ENCODE assay signal across 29 cellular contexts in the genomic region with DNA sequence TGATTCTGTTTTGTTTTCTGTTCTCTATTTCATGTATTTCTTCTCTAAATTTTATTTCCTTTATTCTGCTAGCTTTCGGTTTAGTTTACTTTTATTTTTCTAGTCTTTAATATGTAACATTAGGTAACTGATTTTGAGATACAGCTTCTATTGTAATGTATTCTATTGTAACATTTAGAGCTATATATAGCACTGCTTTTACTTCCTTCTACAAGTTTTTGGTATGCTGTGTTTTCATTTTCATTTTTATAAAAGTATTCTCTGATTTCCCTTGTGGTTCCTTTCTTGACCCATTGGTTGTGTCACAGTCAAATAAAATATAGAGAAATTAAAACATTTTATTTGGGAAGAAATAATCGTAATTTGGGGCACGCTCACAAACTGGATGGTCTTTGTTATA. TPM values are rescaled to one million over a fixed set of nuclear protein-coding genes. Genes with fewer than 3 reads are reported as not detected.
DNase-seq lines count a peak whose midpoint lies in the region; ATAC-seq and TF ChIP-seq lines count a peak whose summit lies in the region.
"Had no signal": no experiment of that assay in that cellular context is flagged by ENCODE, and none has a peak within 500 bp of the region (broad histone marks: within the 10 kb centered on the region; RNA-seq: fewer than 3 reads in every experiment).

No MANE protein-coding gene starts in this region.

- no peak for DNase-seq in SK-N-SH
- DNase-seq in SJCRH30: no peak
- no peak for DNase-seq in HuH-7.5 (ENCODE audit: low spot score)
- DNase-seq in posterior cingulate gyrus: no peak
- DNase-seq: activated CD4-positive, alpha-beta T cell treated with anti-CD3 and anti-CD28 coated beads for 4 hours; activated CD8-positive, alpha-beta memory T cell treated with anti-CD3 and anti-CD28 coated beads, Interleukin-2, amount 50 U/mL, for 4 hours; activated effector memory CD4-positive, alpha-beta T cell treated with anti-CD3 and anti-CD28 coated beads, Interleukin-2, amount 50 U/mL, for 16 hours; adrenal gland; foreskin melanocyte; GOT3; NCI-H1105 treated with DMSO at 0.1 percent for 48 hours; NCI-H526 treated with DMSO at 0.1 percent for 48 hours; nephron progenitor cell; stimulated activated CD4-positive, alpha-beta T cell treated with anti-CD3 and anti-CD28 coated beads, Interleukin-12 subunit alpha, Interleukin-12 subunit beta, amount 100 ng/mL, for 4 hours; transverse colon had no signal

- H3K9me3 Mint-ChIP-seq in stimulated activated memory B cell treated with anti-CD40 and anti-IgM and Interleukin-4, amounts not matched to agents 10 μg/mL and 1 μg/mL and 100 μg/mL, for 72 hours: no peaks in the 10 kb centered on the region
- H3K9me3 Mint-ChIP-seq: stimulated activated effector memory CD8-positive, alpha-beta T cell treated with anti-CD3 and anti-CD28 coated beads, Interleukin-12 subunit alpha, Interleukin-12 subunit beta, amount 100 ng/mL, for 72 hours had no signal

- H3K9ac ChIP-seq in SK-N-SH: no peak overlapping the region

- intact Hi-C loops in posterior cingulate gyrus (cut with DNase I): no loop called here

- no peaks in the 10 kb centered on the region for H3F3A ChIP-seq in SK-N-SH (replicated peaks; ENCODE audit: insufficient read depth)

- CTCF ChIA-PET in SK-N-SH (lab: Yijun Ruan, JAX): no interaction called here

- no peak overlapping the region for H3K4me3 Mint-ChIP-seq in stimulated activated memory B cell treated with anti-CD40 and anti-IgM and Interleukin-4, amounts not matched to agents 10 μg/mL and 1 μg/mL and 100 μg/mL, for 72 hours
- H3K4me3 Mint-ChIP-seq: nephron progenitor cell; stimulated activated effector memory CD8-positive, alpha-beta T cell treated with anti-CD3 and anti-CD28 coated beads, Interleukin-12 subunit alpha, Interleukin-12 subunit beta, amount 100 ng/mL, for 72 hours had no signal

- no peak for TF ChIP-seq RAD21 in SK-N-SH (IDR thresholded peaks at IDR 0.05; ENCODE audit: low read length)

- no peaks in the 10 kb centered on the region for H4K20me1 ChIP-seq in SK-N-SH (ENCODE audit: insufficient read depth)

- no peaks in the 10 kb centered on the region for H3K36me3 ChIP-seq in SK-N-SH (replicated peaks in 1 of 2; ENCODE audit: control insufficient read depth in 1 of 2, insufficient read depth in 2 of 2, low read length in 1 of 2)
- H3K36me3 ChIP-seq in SJCRH30: no peaks in the 10 kb centered on the region
- H3K36me3 ChIP-seq: adrenal gland, cardiac muscle cell, transverse colon had no signal

- H3K36me3 Mint-ChIP-seq in stimulated activated memory B cell treated with anti-CD40 and anti-IgM and Interleukin-4, amounts not matched to agents 10 μg/mL and 1 μg/mL and 100 μg/mL, for 72 hours: no peaks in the 10 kb centered on the region
- H3K36me3 Mint-ChIP-seq: stimulated activated effector memory CD8-positive, alpha-beta T cell treated with anti-CD3 and anti-CD28 coated beads, Interleukin-12 subunit alpha, Interleukin-12 subunit beta, amount 100 ng/mL, for 72 hours had no signal

- no peaks in the 10 kb centered on the region for H3K9me3 ChIP-seq in SK-N-SH
- no peaks in the 10 kb centered on the region for H3K9me3 ChIP-seq in SJCRH30 (replicated peaks)
- H3K9me3 ChIP-seq: adrenal gland, transverse colon had no signal

- TF ChIP-seq CTCF in SK-N-SH (IDR thresholded peaks at IDR 0.05): no peak

- ATAC-seq in SK-N-SH treated with all-trans-retinoic acid at 6 μM for 48 hours: no peak
- ATAC-seq in GM21576 (IDR thresholded peaks at IDR 0.05; ENCODE audit: unreplicated experiment): peak; percentile 82
- peak; percentile 70 for ATAC-seq in HG03565 (IDR thresholded peaks at IDR 0.05; ENCODE audit: unreplicated experiment)
- no peak for ATAC-seq in stimulated activated memory B cell treated with anti-CD40 and anti-IgM and Interleukin-4, amounts not matched to agents 10 μg/mL and 1 μg/mL and 100 μg/mL, for 72 hours
- ATAC-seq: Panc1; stimulated activated effector memory CD8-positive, alpha-beta T cell treated with anti-CD3 and anti-CD28 coated beads, Interleukin-12 subunit alpha, Interleukin-12 subunit beta, amount 100 ng/mL, for 72 hours had no signal

- TF ChIP-seq EP300 in SK-N-SH (IDR thresholded peaks at IDR 0.05; ENCODE audit: borderline replicate concordance in 1 of 2, low read depth in 1 of 2, low read length in 1 of 2): no peak

- peak overlapping the region; percentile 54 for H3K27ac Mint-ChIP-seq in stimulated activated memory B cell treated with anti-CD40 and anti-IgM and Interleukin-4, amounts not matched to agents 10 μg/mL and 1 μg/mL and 100 μg/mL, for 72 hours
- H3K27ac Mint-ChIP-seq: stimulated activated effector memory CD8-positive, alpha-beta T cell treated with anti-CD3 and anti-CD28 coated beads, Interleukin-12 subunit alpha, Interleukin-12 subunit beta, amount 100 ng/mL, for 72 hours had no signal

- no peaks in the 10 kb centered on the region; the same call in 1 of the 2 replicates for H3K27me3 ChIP-seq in SK-N-SH (ENCODE audit: insufficient read depth)
- H3K27me3 ChIP-seq in SJCRH30: no peaks in the 10 kb centered on the region
- H3K27me3 ChIP-seq: adrenal gland, cardiac muscle cell, transverse colon had no signal

- H3K4me1 ChIP-seq in SK-N-SH (ENCODE audit: control insufficient read depth in 1 of 2, insufficient read depth in 2 of 2, low read depth in 1 of 2, low read length in 1 of 2) (no peaks in the 10 kb centered on the region), SJCRH30 (no peaks in the 10 kb centered on the region)
- H3K4me1 ChIP-seq: adrenal gland, transverse colon had no signal

- POLR2A ChIA-PET in SK-N-SH (lab: Yijun Ruan, JAX): no interaction called here

- no peaks in the 10 kb centered on the region for H3K27me3 Mint-ChIP-seq in stimulated activated memory B cell treated with anti-CD40 and anti-IgM and Interleukin-4, amounts not matched to agents 10 μg/mL and 1 μg/mL and 100 μg/mL, for 72 hours

- no peak overlapping the region for H3K4me3 ChIP-seq in SK-N-SH (ENCODE audit: low read depth in 2 of 2, low read length in 1 of 2)
- H3K4me3 ChIP-seq in SJCRH30: no peak overlapping the region
- H3K4me3 ChIP-seq: adrenal gland, cardiac muscle cell, SK-N-MC, transverse colon had no signal

- no peaks in the 10 kb centered on the region for H3K79me2 ChIP-seq in SK-N-SH (ENCODE audit: insufficient read depth)

- no peak overlapping the region for H3K27ac ChIP-seq in SK-N-SH (ENCODE audit: low read depth in 2 of 2, low read length in 1 of 2)
- no peak overlapping the region for H3K27ac ChIP-seq in SJCRH30
- H3K27ac ChIP-seq: adrenal gland, C4-2B, cardiac muscle cell, epithelial cell of prostate, SK-N-MC, transverse colon had no signal

- H2AFZ ChIP-seq in SK-N-SH (ENCODE audit: low read depth): peak overlapping the region; percentile 44; the same call in 1 of the 2 replicates

- 4% methylated on average over 3 of the region's 3 CpGs for WGBS in SK-N-SH (ENCODE audit: low lambda C conversion rate)

- peaks cover 14% of the 10 kb centered on the region for H3K4me1 Mint-ChIP-seq in stimulated activated memory B cell treated with anti-CD40 and anti-IgM and Interleukin-4, amounts not matched to agents 10 μg/mL and 1 μg/mL and 100 μg/mL, for 72 hours
- H3K4me1 Mint-ChIP-seq: stimulated activated effector memory CD8-positive, alpha-beta T cell treated with anti-CD3 and anti-CD28 coated beads, Interleukin-12 subunit alpha, Interleukin-12 subunit beta, amount 100 ng/mL, for 72 hours had no signal

- no peak overlapping the region for H3K4me2 ChIP-seq in SK-N-SH

- no peaks in the 10 kb centered on the region for H3K9me2 ChIP-seq in SK-N-SH

TF ChIP-seq in SK-N-SH, 30 proteins besides CTCF, POLR2A, EP300 and RAD21 (continues in another document):
- TF ChIP-seq TAF1 (IDR thresholded peaks at IDR 0.05; ENCODE audit: borderline replicate concordance, low read depth, low read length) (no peak), YY1 (IDR thresholded peaks at IDR 0.05; ENCODE audit: low read depth) (no peak), JUND (IDR thresholded peaks at IDR 0.05) (no peak), SMC3 (IDR thresholded peaks at IDR 0.05; ENCODE audit: low read depth, low read length) (no peak), ELF1 (IDR thresholded peaks at IDR 0.05) (no peak), EZH2phosphoT487 (IDR thresholded peaks at IDR 0.05; ENCODE audit: borderline replicate concordance, low read depth) (no peak), CHD2 (IDR thresholded peaks at IDR 0.05; ENCODE audit: low read length, partially characterized antibody) (no peak), TEAD4 (IDR thresholded peaks at IDR 0.05; ENCODE audit: borderline replicate concordance, insufficient read depth) (no peak)

TF ChIP-seq in SK-N-SH treated with all-trans-retinoic acid at 6 μM for 48 hours, 23 proteins besides CTCF, POLR2A, EP300 and RAD21 (continues in another document):
- TF ChIP-seq TOX (CRISPR knock-in tag; IDR thresholded peaks at IDR 0.05; ENCODE audit: borderline replicate concordance) (no peak), ESRRG (CRISPR knock-in tag; IDR thresholded peaks at IDR 0.05) (no peak), ZFP3 (CRISPR knock-in tag; IDR thresholded peaks at IDR 0.05) (no peak), ZC3H10 (CRISPR knock-in tag; IDR thresholded peaks at IDR 0.05) (no peak), GLIS3 (CRISPR knock-in tag; IDR thresholded peaks at IDR 0.05) (no peak), RARB (CRISPR knock-in tag; IDR thresholded peaks at IDR 0.05) (no peak), PPARA (CRISPR knock-in tag; IDR thresholded peaks at IDR 0.05; ENCODE audit: borderline replicate concordance) (no peak)

RNA-seq across cellular contexts. Expression of a gene that starts 13.9 kb away (rescaled TPM):
- polyA plus RNA-seq in SK-N-SH (2012; rRNA removed): not detected in 2 replicates
- polyA plus RNA-seq in SK-N-SH (2012; cell fraction: cytosol; rRNA removed): not detected in 2 replicates
- not detected in 2 replicates for polyA plus RNA-seq in SK-N-SH (2012; cell fraction: nucleus; rRNA removed)
- total RNA-seq in SJCRH30 (2014; rRNA removed; shearing (Covaris generic)): not detected in 2 replicates
- total RNA-seq: A172, adrenal gland, cardiac muscle cell, dermis microvascular lymphatic vessel endothelial cell, LHCN-M2, mesenteric fat pad, transverse colon had no signal
- polyA plus RNA-seq: adrenal gland, cardiac muscle cell had no signal

RNA-seq across cellular contexts. Expression of a gene that starts 18.7 kb away (rescaled TPM):
- polyA plus RNA-seq in SK-N-SH (2012; rRNA removed): not detected in 2 replicates
- not detected in 2 replicates for polyA plus RNA-seq in SK-N-SH (2012; cell fraction: cytosol; rRNA removed)
- polyA plus RNA-seq in SK-N-SH (2012; cell fraction: nucleus; rRNA removed): not detected in 2 replicates
- not detected in 2 replicates for total RNA-seq in SJCRH30 (2014; rRNA removed; shearing (Covaris generic))
- total RNA-seq: A172, adrenal gland, cardiac muscle cell, dermis microvascular lymphatic vessel endothelial cell, LHCN-M2, mesenteric fat pad, transverse colon had no signal
- polyA plus RNA-seq: adrenal gland, cardiac muscle cell had no signal

RNA-seq across cellular contexts. Expression of a gene that starts 23.5 kb away (rescaled TPM):
- polyA plus RNA-seq in SK-N-SH (2012; rRNA removed): not detected in 2 replicates
- not detected in 2 replicates for polyA plus RNA-seq in SK-N-SH (2012; cell fraction: cytosol; rRNA removed)
- not detected in 2 replicates for polyA plus RNA-seq in SK-N-SH (2012; cell fraction: nucleus; rRNA removed)
- not detected in 2 replicates for total RNA-seq in SJCRH30 (2014; rRNA removed; shearing (Covaris generic))
- total RNA-seq: A172, adrenal gland, cardiac muscle cell, dermis microvascular lymphatic vessel endothelial cell, LHCN-M2, mesenteric fat pad, transverse colon had no signal
- polyA plus RNA-seq: adrenal gland, cardiac muscle cell had no signal

RNA-seq across cellular contexts. Expression of a gene that starts 28.4 kb away (rescaled TPM):
- polyA plus RNA-seq in SK-N-SH (2012; rRNA removed): not detected in 2 replicates
- not detected in 2 replicates for polyA plus RNA-seq in SK-N-SH (2012; cell fraction: cytosol; rRNA removed)
- not detected in 2 replicates for polyA plus RNA-seq in SK-N-SH (2012; cell fraction: nucleus; rRNA removed)
- not detected in 2 replicates for total RNA-seq in SJCRH30 (2014; rRNA removed; shearing (Covaris generic))
- total RNA-seq: A172, adrenal gland, cardiac muscle cell, dermis microvascular lymphatic vessel endothelial cell, LHCN-M2, mesenteric fat pad, transverse colon had no signal
- polyA plus RNA-seq: adrenal gland, cardiac muscle cell had no signal

RNA-seq across cellular contexts. Expression of a gene that starts 33.3 kb away (rescaled TPM):
- polyA plus RNA-seq in SK-N-SH (2012; rRNA removed): not detected in 2 replicates
- not detected in 2 replicates for polyA plus RNA-seq in SK-N-SH (2012; cell fraction: cytosol; rRNA removed)
- not detected in 2 replicates for polyA plus RNA-seq in SK-N-SH (2012; cell fraction: nucleus; rRNA removed)
- total RNA-seq in SJCRH30 (2014; rRNA removed; shearing (Covaris generic)): not detected in 2 replicates
- total RNA-seq: A172, adrenal gland, cardiac muscle cell, dermis microvascular lymphatic vessel endothelial cell, LHCN-M2, mesenteric fat pad, transverse colon had no signal
- polyA plus RNA-seq: adrenal gland, cardiac muscle cell had no signal

Comparison
In these comparisons a context has a peak if more than half of its experiments do, and no peak if none do; other contexts are left out.
1. ATAC-seq: peak in GM21576 (single experiment) and HG03565 (single experiment); none in SK-N-SH treated with all-trans-retinoic acid at 6 μM for 48 hours (single experiment) and stimulated activated memory B cell treated with anti-CD40 and anti-IgM and Interleukin-4, amounts not matched to agents 10 μg/mL and 1 μg/mL and 100 μg/mL, for 72 hours (single experiment).